17 cellular contexts compared by ENCODE assay signal in genomic region chr13:99847318-99847750, GRCh38.
"Had no signal": no experiment of that assay in that cellular context is flagged by ENCODE, and none has a peak within 500 bp of the region (broad histone marks: within the 10 kb centered on the region; RNA-seq: fewer than 3 reads in every experiment).

No MANE protein-coding gene starts in this region.

- DNase-seq: activated CD4-positive, alpha-beta T cell treated with anti-CD3 and anti-CD28 coated beads for 1 hour; activated CD4-positive, alpha-beta T cell treated with anti-CD3 and anti-CD28 coated beads, Interleukin-2, amount 50 U/mL, for 48 hours; activated effector memory CD4-positive, alpha-beta T cell treated with anti-CD3 and anti-CD28 coated beads, Interleukin-2, amount 50 U/mL, for 16 hours; activated T-cell treated with anti-CD3 and anti-CD28 coated beads, Interleukin-2, amount 50 U/mL, for 4 hours; amygdala; brain microvascular endothelial cell; dorsolateral prefrontal cortex; hippocampal formation; mesendoderm; nephron progenitor cell; sigmoid colon; stimulated activated CD4-positive, alpha-beta T cell treated with anti-CD3 and anti-CD28 coated beads, Interleukin-12 subunit alpha, Interleukin-12 subunit beta, amount 100 ng/mL, for 4 hours; stimulated activated CD4-positive, alpha-beta T cell treated with anti-CD3 and anti-CD28 coated beads, Interleukin-2, amount 100 ng/mL, for 48 hours; stimulated activated naive CD4-positive, alpha-beta T cell treated with Interleukin-2 at 50 U/mL for 16 hours; upper lobe of left lung had no signal

- H3K36me3 ChIP-seq: brain microvascular endothelial cell, sigmoid colon, suprapubic skin, upper lobe of left lung had no signal

- H3K9me3 ChIP-seq: sigmoid colon, suprapubic skin, upper lobe of left lung had no signal

- H3K4me1 ChIP-seq: sigmoid colon, suprapubic skin, upper lobe of left lung had no signal

- H3K4me3 ChIP-seq: dorsolateral prefrontal cortex, sigmoid colon, suprapubic skin, upper lobe of left lung had no signal

- ATAC-seq: activated T-cell treated with anti-CD3 and anti-CD28 coated beads, Interleukin-2, amount 50 U/mL, for 4 hours; esophagus mucosa had no signal

- H3K27ac ChIP-seq: brain microvascular endothelial cell, dorsolateral prefrontal cortex, sigmoid colon, suprapubic skin, upper lobe of left lung had no signal
